10 cellular contexts compared by ENCODE assay signal in the genomic region with DNA sequence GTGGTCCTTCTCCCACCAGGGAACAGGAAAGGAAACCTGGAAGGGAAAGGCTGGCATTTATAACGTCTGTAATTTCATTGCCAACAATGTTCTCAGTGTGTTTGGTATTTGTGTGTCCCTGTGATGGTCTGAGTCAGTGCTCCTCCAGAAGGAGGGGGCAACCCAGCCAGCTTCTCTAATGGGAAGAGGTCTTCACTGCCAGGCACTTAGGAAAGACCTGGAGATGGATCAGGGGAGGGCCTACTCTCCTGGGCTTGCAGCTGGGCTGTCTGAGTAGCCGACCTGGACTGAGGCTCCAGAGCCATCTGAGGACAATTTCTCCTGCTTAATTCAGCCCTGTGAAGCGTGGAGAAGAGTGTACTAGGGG. TPM values are rescaled to one million over a fixed set of nuclear protein-coding genes. Genes with fewer than 3 reads are reported as not detected.
DNase-seq lines count a peak whose midpoint lies in the region; ATAC-seq and TF ChIP-seq lines count a peak whose summit lies in the region.
"Had no signal": no experiment of that assay in that cellular context is flagged by ENCODE, and none has a peak within 500 bp of the region (broad histone marks: within the 10 kb centered on the region; RNA-seq: fewer than 3 reads in every experiment).

No MANE protein-coding gene starts in this region.

- no peak for ATAC-seq in lower lobe of right lung

- H3K4me1 ChIP-seq in tibial nerve, result peaks cover 0 to 18% (median 0%) of the 10 kb centered on the region in 4 donors
- H3K4me1 ChIP-seq in lower lobe of right lung, result no peaks in the 10 kb centered on the region

- peak in 1 of 2 donors; percentile 35 for TF ChIP-seq EP300 in tibial nerve (IDR thresholded peaks at IDR 0.05)

- WGBS in tibial nerve, 2 donors, result 44 to 53% methylated on average over 3 of the region's 3 CpGs

- intact Hi-C loops in lower lobe of right lung (cut with DNase I), result no loop called here

- H3K4me3 ChIP-seq in MG63 (no peak overlapping the region), choroid plexus epithelial cell (ENCODE audit: low read depth, low read length) (no peak overlapping the region), tibial nerve (no peak overlapping the region), lower lobe of right lung (no peak overlapping the region)

- TF ChIP-seq CTCF in choroid plexus epithelial cell (conservative IDR thresholded peaks at IDR 0.05; ENCODE audit: low read depth, low read length) (no peak), tibial nerve (IDR thresholded peaks at IDR 0.05) (no peak), lower lobe of right lung (IDR thresholded peaks at IDR 0.05) (no peak)

- no peaks in the 10 kb centered on the region for H3K36me3 ChIP-seq in MG63
- H3K36me3 ChIP-seq in tibial nerve, result peaks cover 0 to 8% (median 0%) of the 10 kb centered on the region in 3 donors
- H3K36me3 ChIP-seq in lower lobe of right lung, result no peaks in the 10 kb centered on the region
- H3K36me3 ChIP-seq: neutrophil had no signal

- H3K27me3 ChIP-seq in MG63, result no peaks in the 10 kb centered on the region
- no peaks in the 10 kb centered on the region for H3K27me3 ChIP-seq in tibial nerve
- no peaks in the 10 kb centered on the region for H3K27me3 ChIP-seq in lower lobe of right lung (ENCODE audit: low read depth)

- H3K9me3 ChIP-seq in MG63 (no peaks in the 10 kb centered on the region), tibial nerve (no peaks in the 10 kb centered on the region), lower lobe of right lung (no peaks in the 10 kb centered on the region)
- H3K9me3 ChIP-seq: neutrophil had no signal

- peak; percentile 91 for DNase-seq in MG63
- DNase-seq in choroid plexus epithelial cell (ENCODE audit: low read depth), result peak; percentile 42
- DNase-seq in medulla oblongata (ENCODE audit: extremely low spot score), result peak; percentile 5
- peak; percentile 40 to 50 for DNase-seq in tibial nerve (ENCODE audit: low spot score in 2 of 2)
- DNase-seq in NCI-H1436 treated with DMSO at 0.1 percent for 48 hours (lab: John Stamatoyannopoulos, UW), result no peak
- DNase-seq in lower lobe of right lung, result no peak
- no peak for DNase-seq in NCI-H1417 treated with DMSO at 0.1 percent for 48 hours (lab: John Stamatoyannopoulos, UW)
- no peak for DNase-seq in NCI-H2029 (lab: John Stamatoyannopoulos, UW)
- DNase-seq: activated CD4-positive, alpha-beta T cell treated with anti-CD3 and anti-CD28 coated beads, Interleukin-2, amount 50 U/mL, for 1 hour had no signal

- H3K27ac ChIP-seq in tibial nerve (peak overlapping the region in 2 of 4 donors; percentile 19 to 68), lower lobe of right lung (no peak overlapping the region)
- H3K27ac ChIP-seq: neutrophil had no signal

- TF ChIP-seq POLR2A in tibial nerve (IDR thresholded peaks at IDR 0.05), result no peak

RNA-seq across cellular contexts. Expression of a gene that starts 42.2 kb away (rescaled TPM):
- 173 and 248 TPM in 2 replicates for total RNA-seq in MG63 (2014; rRNA removed; shearing (Covaris generic); ENCODE audit: low replicate concordance)
- total RNA-seq in tibial nerve (100 to 1,000 TPM in 1 of 4 donors, 10 to 100 TPM in 3; 59.4 to 113 (median 82.5) TPM), lower lobe of right lung (128 TPM)

RNA-seq across cellular contexts. Expression of a gene that starts 42.6 kb away (rescaled TPM):
- 50.5 and 54.2 TPM in 2 replicates for total RNA-seq in MG63 (2014; rRNA removed; shearing (Covaris generic); ENCODE audit: low replicate concordance)
- total RNA-seq in tibial nerve (10 to 100 TPM; 52.2 to 68.4 (median 64.4) TPM), lower lobe of right lung (49.6 TPM)

Comparison
In these comparisons a context has a peak if more than half of its experiments do, and no peak if none do; other contexts are left out.
1. DNase-seq: peak in MG63 (single experiment), choroid plexus epithelial cell (single experiment), medulla oblongata (single experiment) and tibial nerve (2 of 2); none in NCI-H1436 treated with DMSO at 0.1 percent for 48 hours (single experiment), lower lobe of right lung (single experiment), NCI-H1417 treated with DMSO at 0.1 percent for 48 hours (single experiment) and NCI-H2029 (single experiment).